Comparison of ENCODE assay signal across 28 cellular contexts in the genomic region with DNA sequence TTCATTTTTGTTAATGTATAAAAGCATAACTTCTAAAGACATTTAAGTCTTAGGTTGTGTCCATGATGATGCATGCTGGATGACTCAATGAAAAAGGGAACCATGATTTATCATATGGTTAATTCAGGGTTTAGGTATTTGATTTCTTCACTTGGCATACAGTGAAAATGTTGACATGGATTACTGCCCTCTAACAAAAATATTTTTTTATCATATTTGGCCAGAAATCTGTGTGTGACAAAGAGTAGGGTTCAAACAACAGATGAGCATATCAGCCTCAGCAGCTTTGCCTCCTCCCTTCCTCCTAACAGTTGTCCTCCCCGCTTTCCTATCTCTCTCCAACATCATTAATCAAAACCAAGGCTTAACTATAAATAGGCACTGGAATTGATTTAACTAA. TPM values are rescaled to one million over a fixed set of nuclear protein-coding genes. Genes with fewer than 3 reads are reported as not detected.
A peak's percentile ranks its signal among the peaks of the same experiment; 100 is the strongest.
DNase-seq lines count a peak whose midpoint lies in the region; ATAC-seq, FAIRE-seq and TF ChIP-seq lines count a peak whose summit lies in the region.
"Had no signal": no experiment of that assay in that cellular context is flagged by ENCODE, and none has a peak within 500 bp of the region (broad histone marks: within the 10 kb centered on the region; RNA-seq: fewer than 3 reads in every experiment).

No MANE protein-coding gene starts in this region.

- FAIRE-seq in GM18507 (lab: Jason Lieb, UNC) = peak; percentile 24
- FAIRE-seq: GM12891, K562 had no signal

- H2AFZ ChIP-seq in GM23338 = no peak overlapping the region

- DNase-seq in GM18507 (ENCODE audit: extremely low spot score, insufficient read length, low read depth) (no peak), RWPE1 (ENCODE audit: low spot score) (peak; percentile 0), fibroblast of mammary gland (ENCODE audit: low read depth) (peak; percentile 84), stromal cell of bone marrow (ENCODE audit: low read depth) (peak; percentile 26), NCI-H146 (lab: John Stamatoyannopoulos, UW) (no peak), NCI-H748 (lab: John Stamatoyannopoulos, UW; ENCODE audit: unreplicated experiment) (no peak), GM23338 (ENCODE audit: low spot score) (no peak)
- DNase-seq: activated CD8-positive, alpha-beta T cell treated with anti-CD3 and anti-CD28 coated beads for 36 hours; activated naive CD8-positive, alpha-beta T cell treated with anti-CD3 and anti-CD28 coated beads for 36 hours; Calu3; DND-41; dorsolateral prefrontal cortex; H7; heart right ventricle; MM.1S; NCI-H446; stimulated activated CD4-positive, alpha-beta T cell treated with anti-CD3 and anti-CD28 coated beads, Interleukin-2, amount 100 ng/mL, for 48 hours had no signal

- no peaks in the 10 kb centered on the region for H3K9me2 ChIP-seq in GM23338 (ENCODE audit: insufficient read depth)

- H3K27me3 Mint-ChIP-seq in GM23338 (ENCODE audit: insufficient read depth, low read depth, poor library complexity) = no peaks in the 10 kb centered on the region

- H3K4me3 Mint-ChIP-seq in GM23338 = no peak overlapping the region
- H3K4me3 Mint-ChIP-seq: activated CD8-positive, alpha-beta T cell treated with anti-CD3 and anti-CD28 coated beads for 36 hours; activated naive CD8-positive, alpha-beta T cell treated with anti-CD3 and anti-CD28 coated beads for 36 hours; neural crest cell; type B pancreatic cell had no signal

- H3K27ac Mint-ChIP-seq in GM23338 = no peak overlapping the region
- H3K27ac Mint-ChIP-seq: activated CD8-positive, alpha-beta T cell treated with anti-CD3 and anti-CD28 coated beads for 36 hours; activated naive CD8-positive, alpha-beta T cell treated with anti-CD3 and anti-CD28 coated beads for 36 hours; type B pancreatic cell had no signal

- no peaks in the 10 kb centered on the region for H3K9me3 Mint-ChIP-seq in GM23338

- H3F3A ChIP-seq in GM23338 (replicated peaks; ENCODE audit: low read depth) = no peaks in the 10 kb centered on the region

- H3K27ac ChIP-seq in RWPE1 = no peak overlapping the region
- H3K27ac ChIP-seq in GM23338 (ENCODE audit: low read depth) = no peak overlapping the region
- H3K27ac ChIP-seq: C4-2B, dorsolateral prefrontal cortex, foreskin keratinocyte, heart right ventricle, right atrium auricular region had no signal

- CTCF ChIA-PET in RWPE1 (lab: Yijun Ruan, JAX) = no interaction called here

- no peak overlapping the region for H3K4me2 ChIP-seq in GM23338

- H3K4me1 ChIP-seq in GM23338 (ENCODE audit: insufficient read depth) = no peaks in the 10 kb centered on the region
- H3K4me1 ChIP-seq: foreskin keratinocyte, heart right ventricle, right atrium auricular region had no signal

- H3K36me3 Mint-ChIP-seq in GM23338 (ENCODE audit: low read depth) = no peaks in the 10 kb centered on the region
- H3K36me3 Mint-ChIP-seq: activated naive CD8-positive, alpha-beta T cell treated with anti-CD3 and anti-CD28 coated beads for 36 hours had no signal

- H3K79me2 ChIP-seq in GM23338 (replicated peaks; ENCODE audit: insufficient read depth) = no peaks in the 10 kb centered on the region

- H3K4me3 ChIP-seq in fibroblast of mammary gland (ENCODE audit: control insufficient read depth, low read depth, low read length) (no peak overlapping the region), GM23338 (no peak overlapping the region)
- H3K4me3 ChIP-seq: dorsolateral prefrontal cortex, heart right ventricle, K562, lung, right atrium auricular region had no signal

- POLR2A ChIA-PET in RWPE1 (lab: Yijun Ruan, JAX; ENCODE audit: low non-redundant PET) = no interaction called here

- H3K4me1 Mint-ChIP-seq in GM23338 = no peaks in the 10 kb centered on the region
- H3K4me1 Mint-ChIP-seq: activated naive CD8-positive, alpha-beta T cell treated with anti-CD3 and anti-CD28 coated beads for 36 hours; neural crest cell had no signal

- no peak for ATAC-seq in GM23338
- ATAC-seq: activated CD8-positive, alpha-beta T cell treated with anti-CD3 and anti-CD28 coated beads for 36 hours; foreskin keratinocyte; heart right ventricle; K562 had no signal

- no peaks in the 10 kb centered on the region for H3K27me3 ChIP-seq in GM23338 (ENCODE audit: insufficient read depth)
- H3K27me3 ChIP-seq: foreskin keratinocyte, heart right ventricle, right atrium auricular region had no signal

- no peaks in the 10 kb centered on the region for H4K20me1 ChIP-seq in GM23338 (replicated peaks; ENCODE audit: insufficient read depth)

- no peaks in the 10 kb centered on the region for H3K36me3 ChIP-seq in GM23338 (ENCODE audit: insufficient read depth)
- H3K36me3 ChIP-seq: heart right ventricle, right atrium auricular region had no signal

- no peak for TF ChIP-seq CTCF in RWPE1 (conservative IDR thresholded peaks at IDR 0.05; ENCODE audit: low read depth)
- TF ChIP-seq CTCF in fibroblast of mammary gland (conservative IDR thresholded peaks at IDR 0.05; ENCODE audit: control insufficient read depth, insufficient read depth, low read depth, low read length) = no peak
- TF ChIP-seq CTCF in GM23338 (conservative IDR thresholded peaks at IDR 0.05; ENCODE audit: low read depth in 2 of 2) = no peak

TF ChIP-seq in GM23338, 12 proteins besides CTCF, POLR2A, EP300 and RAD21:
- TF ChIP-seq POLR2AphosphoS5 (IDR thresholded peaks at IDR 0.05; ENCODE audit: low read depth) (no peak), CREB1 (CRISPR knock-in tag; IDR thresholded peaks at IDR 0.05; ENCODE audit: low read depth) (no peak)
TF ChIP-seq in GM23338: peak in this region for 0.

RNA-seq across cellular contexts. Expression of a gene that starts 46.3 kb away (rescaled TPM):
- total RNA-seq in GM23338 (2014; rRNA removed; shearing (Covaris generic)) = 0.59 and 0.78 TPM in 2 replicates
- polyA plus RNA-seq in GM23338 (2016; fragmentation: Nextera tagmentation; extraction: Ambion mirVana) = 0.26 and 0.50 TPM in 2 replicates
- total RNA-seq: activated CD8-positive, alpha-beta T cell treated with anti-CD3 and anti-CD28 coated beads for 36 hours; activated naive CD8-positive, alpha-beta T cell treated with anti-CD3 and anti-CD28 coated beads for 36 hours; Calu3; HT-29; OCI-LY7; T-helper 2 cell treated with Interferon-gamma antibody and Interleukin-4, amounts not matched to agents 100 ng/mL and 5 ng/mL, for 36 hours had no signal

Comparison
In these comparisons a context has a peak if more than half of its experiments do, and no peak if none do; other contexts are left out.
1. DNase-seq: peak in RWPE1 (single experiment), fibroblast of mammary gland (single experiment) and stromal cell of bone marrow (single experiment); none in GM18507 (single experiment), NCI-H146 (single experiment), NCI-H748 (single experiment) and GM23338 (single experiment).